23 cellular contexts compared by ENCODE assay signal in the genomic region with DNA sequence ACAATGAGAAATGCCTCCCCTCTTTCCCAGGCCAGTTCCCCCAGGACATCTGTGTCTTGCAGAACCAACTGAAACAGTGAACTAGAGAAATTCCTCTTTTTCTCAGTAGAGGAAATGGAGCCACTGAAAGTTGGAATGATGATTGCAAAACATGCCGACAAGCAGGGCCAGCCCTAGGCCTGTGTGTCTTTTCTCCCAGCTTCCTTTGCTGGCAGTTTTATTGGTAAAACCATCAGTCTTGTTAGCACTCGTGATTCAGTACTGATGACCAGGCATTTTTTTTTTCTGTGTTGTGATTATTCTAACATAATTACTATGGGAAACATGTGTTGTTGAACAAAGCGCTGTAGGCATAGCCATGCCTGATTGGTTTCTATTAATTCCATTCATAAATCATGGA.
"Had no signal": no experiment of that assay in that cellular context is flagged by ENCODE, and none has a peak within 500 bp of the region (broad histone marks: within the 10 kb centered on the region; RNA-seq: fewer than 3 reads in every experiment).

No MANE protein-coding gene starts in this region.

- H3K9me3 Mint-ChIP-seq: activated T-helper 2 cell treated with anti-CD3 and anti-CD28 coated beads, Interferon-gamma antibody, Interleukin-2, Interleukin-4, amounts not matched to agents 10 μg/mL and 5 μg/mL and 100 μg/mL, durations not matched to agents 14 hours and 24 hours and 36 hours; stimulated activated naive CD8-positive, alpha-beta T cell treated with anti-CD3 and anti-CD28 coated beads, Interleukin-15, amount 100 ng/mL, for 72 hours had no signal

- H3K4me3 Mint-ChIP-seq: activated naive CD8-positive, alpha-beta T cell; activated T-cell treated with anti-CD3 and anti-CD28 coated beads, Interleukin-2, amount 50 U/mL, for 4 hours; naive thymus-derived CD8-positive, alpha-beta T cell; neural progenitor cell; stimulated activated naive CD8-positive, alpha-beta T cell treated with anti-CD3 and anti-CD28 coated beads, Interleukin-15, amount 100 ng/mL, for 72 hours; WTC11 had no signal

- ATAC-seq: activated T-cell treated with anti-CD3 and anti-CD28 coated beads, Interleukin-2, amount 50 U/mL, for 4 hours; heart right ventricle; left colon; naive thymus-derived CD8-positive, alpha-beta T cell; stimulated activated naive CD8-positive, alpha-beta T cell treated with anti-CD3 and anti-CD28 coated beads, Interleukin-15, amount 100 ng/mL, for 72 hours; WTC11 had no signal

- H3K4me2 ChIP-seq: neural progenitor cell had no signal

- H3K36me3 ChIP-seq: esophagus squamous epithelium, heart right ventricle, neural progenitor cell, tibial artery had no signal

- H3K4me1 ChIP-seq: heart right ventricle, neural progenitor cell, tibial artery had no signal

- H3K9ac ChIP-seq: neural progenitor cell had no signal

- DNase-seq: activated CD8-positive, alpha-beta memory T cell treated with anti-CD3 and anti-CD28 coated beads for 24 hours; activated CD8-positive, alpha-beta memory T cell treated with anti-CD3 and anti-CD28 coated beads, Interleukin-2, amount 50 U/mL, for 4 hours; activated naive CD4-positive, alpha-beta T cell; activated T-cell treated with anti-CD3 and anti-CD28 coated beads, Interleukin-2, amount 50 U/mL, for 4 hours; central memory CD4-positive, alpha-beta T cell; dermis blood vessel endothelial cell; effector memory CD4-positive, alpha-beta T cell; esophagus squamous epithelium; heart right ventricle; left colon; naive thymus-derived CD8-positive, alpha-beta T cell; retina; stimulated activated CD4-positive, alpha-beta T cell treated with anti-CD3 and anti-CD28 coated beads, Interleukin-12 subunit alpha, Interleukin-12 subunit beta, amount 100 ng/mL, for 4 hours; stimulated activated CD4-positive, alpha-beta T cell treated with anti-CD3 and anti-CD28 coated beads, Interleukin-4, amount 100 ng/mL, for 4 hours; stimulated activated naive CD8-positive, alpha-beta T cell treated with anti-CD3 and anti-CD28 coated beads, Interleukin-15, amount 100 ng/mL, for 72 hours; T-helper 1 cell; T-helper 9 cell; tibial artery had no signal

- H3K27me3 ChIP-seq: tibial artery had no signal

- H2AFZ ChIP-seq: neural progenitor cell had no signal

- H3K36me3 Mint-ChIP-seq: activated naive CD8-positive, alpha-beta T cell; naive thymus-derived CD8-positive, alpha-beta T cell; neural progenitor cell had no signal

- H3K4me1 Mint-ChIP-seq: neural progenitor cell; stimulated activated naive CD8-positive, alpha-beta T cell treated with anti-CD3 and anti-CD28 coated beads, Interleukin-15, amount 100 ng/mL, for 72 hours; WTC11 had no signal

- H3K9me3 ChIP-seq: esophagus squamous epithelium, heart right ventricle, tibial artery had no signal

- H3K4me3 ChIP-seq: esophagus squamous epithelium, heart right ventricle, lung, neural progenitor cell, tibial artery had no signal

- H3K27ac ChIP-seq: esophagus squamous epithelium, heart right ventricle, neural progenitor cell, tibial artery had no signal

- H3K27ac Mint-ChIP-seq: activated naive CD8-positive, alpha-beta T cell; activated T-helper 2 cell treated with anti-CD3 and anti-CD28 coated beads, Interferon-gamma antibody, Interleukin-2, Interleukin-4, amounts not matched to agents 10 μg/mL and 5 μg/mL and 100 μg/mL, durations not matched to agents 14 hours and 24 hours and 36 hours; naive thymus-derived CD8-positive, alpha-beta T cell; neural progenitor cell; WTC11 had no signal
